Comparison of ENCODE assay signal across 1 cellular context in the genomic region with DNA sequence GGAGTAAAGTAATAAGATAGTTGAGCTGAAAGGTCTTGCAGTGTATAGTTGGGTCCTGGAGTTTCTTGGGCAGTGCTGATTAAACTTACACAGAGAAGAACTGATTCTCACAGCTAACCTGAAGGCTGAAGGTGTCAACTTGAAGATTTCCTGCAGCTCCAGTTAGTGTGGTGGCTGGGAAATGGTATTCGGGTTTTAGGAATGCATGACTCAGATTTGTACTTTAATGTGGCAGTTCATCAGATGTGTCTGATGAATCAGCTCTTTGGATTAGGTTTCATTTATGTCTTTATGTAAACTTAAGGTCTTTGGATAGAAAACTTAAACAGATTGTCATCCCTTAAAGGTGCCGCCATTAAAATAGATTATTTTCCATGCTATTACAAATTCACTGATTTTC.
TF ChIP-seq lines count a peak whose summit lies in the region.

No MANE protein-coding gene starts in this region.

TF ChIP-seq in A549, 52 proteins besides CTCF, POLR2A, EP300 and RAD21 (continued from another document):
- no peak for TF ChIP-seq REST (IDR thresholded peaks at IDR 0.05)
- TF ChIP-seq JUNB (IDR thresholded peaks at IDR 0.05), result no peak
- TF ChIP-seq GATA3 (IDR thresholded peaks at IDR 0.05; ENCODE audit: borderline replicate concordance), result no peak
- TF ChIP-seq RARB (CRISPR knock-in tag; IDR thresholded peaks at IDR 0.05), result no peak
- TF ChIP-seq USF2 (IDR thresholded peaks at IDR 0.05), result no peak
- no peak for TF ChIP-seq TFCP2L1 (CRISPR knock-in tag; IDR thresholded peaks at IDR 0.05)
- no peak for TF ChIP-seq TP53 (CRISPR knock-in tag; IDR thresholded peaks at IDR 0.05)
- TF ChIP-seq FOSB (CRISPR knock-in tag; IDR thresholded peaks at IDR 0.05), result no peak
- TF ChIP-seq, protein P1, sequence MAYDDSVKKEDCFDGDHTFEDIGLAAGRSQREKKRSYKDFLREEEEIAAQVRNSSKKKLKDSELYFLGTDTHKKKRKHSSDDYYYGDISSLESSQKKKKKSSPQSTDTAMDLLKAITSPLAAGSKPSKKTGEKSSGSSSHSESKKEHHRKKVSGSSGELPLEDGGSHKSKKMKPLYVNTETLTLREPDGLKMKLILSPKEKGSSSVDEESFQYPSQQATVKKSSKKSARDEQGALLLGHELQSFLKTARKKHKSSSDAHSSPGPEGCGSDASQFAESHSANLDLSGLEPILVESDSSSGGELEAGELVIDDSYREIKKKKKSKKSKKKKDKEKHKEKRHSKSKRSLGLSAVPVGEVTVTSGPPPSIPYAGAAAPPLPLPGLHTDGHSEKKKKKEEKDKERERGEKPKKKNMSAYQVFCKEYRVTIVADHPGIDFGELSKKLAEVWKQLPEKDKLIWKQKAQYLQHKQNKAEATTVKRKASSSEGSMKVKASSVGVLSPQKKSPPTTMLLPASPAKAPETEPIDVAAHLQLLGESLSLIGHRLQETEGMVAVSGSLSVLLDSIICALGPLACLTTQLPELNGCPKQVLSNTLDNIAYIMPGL (CRISPR knock-in tag; IDR thresholded peaks at IDR 0.05; ENCODE audit: borderline replicate concordance), result no peak
- TF ChIP-seq CHD2 (IDR thresholded peaks at IDR 0.05; ENCODE audit: low read length, partially characterized antibody), result no peak
- TF ChIP-seq, protein P2, sequence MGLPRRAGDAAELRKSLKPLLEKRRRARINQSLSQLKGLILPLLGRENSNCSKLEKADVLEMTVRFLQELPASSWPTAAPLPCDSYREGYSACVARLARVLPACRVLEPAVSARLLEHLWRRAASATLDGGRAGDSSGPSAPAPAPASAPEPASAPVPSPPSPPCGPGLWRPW (IDR thresholded peaks at IDR 0.05), result no peak
- no peak for TF ChIP-seq CBX8 (IDR thresholded peaks at IDR 0.05)
- no peak for TF ChIP-seq NPAS2 (CRISPR knock-in tag; IDR thresholded peaks at IDR 0.05; ENCODE audit: borderline replicate concordance)
- no peak for TF ChIP-seq SREBF2 (IDR thresholded peaks at IDR 0.05)
- no peak for TF ChIP-seq KDM5A (IDR thresholded peaks at IDR 0.05)
- TF ChIP-seq CHD4 (IDR thresholded peaks at IDR 0.05; ENCODE audit: borderline replicate concordance), result no peak
